3 cellular contexts compared by ENCODE assay signal in genomic region chrX:643911-644303, GRCh38.
TF ChIP-seq lines count a peak whose summit lies in the region.

No MANE protein-coding gene starts in this region.

TF ChIP-seq in SK-N-SH, 30 proteins besides CTCF, POLR2A, EP300 and RAD21 (continued from another document and continues in another):
- TF ChIP-seq, protein P1, sequence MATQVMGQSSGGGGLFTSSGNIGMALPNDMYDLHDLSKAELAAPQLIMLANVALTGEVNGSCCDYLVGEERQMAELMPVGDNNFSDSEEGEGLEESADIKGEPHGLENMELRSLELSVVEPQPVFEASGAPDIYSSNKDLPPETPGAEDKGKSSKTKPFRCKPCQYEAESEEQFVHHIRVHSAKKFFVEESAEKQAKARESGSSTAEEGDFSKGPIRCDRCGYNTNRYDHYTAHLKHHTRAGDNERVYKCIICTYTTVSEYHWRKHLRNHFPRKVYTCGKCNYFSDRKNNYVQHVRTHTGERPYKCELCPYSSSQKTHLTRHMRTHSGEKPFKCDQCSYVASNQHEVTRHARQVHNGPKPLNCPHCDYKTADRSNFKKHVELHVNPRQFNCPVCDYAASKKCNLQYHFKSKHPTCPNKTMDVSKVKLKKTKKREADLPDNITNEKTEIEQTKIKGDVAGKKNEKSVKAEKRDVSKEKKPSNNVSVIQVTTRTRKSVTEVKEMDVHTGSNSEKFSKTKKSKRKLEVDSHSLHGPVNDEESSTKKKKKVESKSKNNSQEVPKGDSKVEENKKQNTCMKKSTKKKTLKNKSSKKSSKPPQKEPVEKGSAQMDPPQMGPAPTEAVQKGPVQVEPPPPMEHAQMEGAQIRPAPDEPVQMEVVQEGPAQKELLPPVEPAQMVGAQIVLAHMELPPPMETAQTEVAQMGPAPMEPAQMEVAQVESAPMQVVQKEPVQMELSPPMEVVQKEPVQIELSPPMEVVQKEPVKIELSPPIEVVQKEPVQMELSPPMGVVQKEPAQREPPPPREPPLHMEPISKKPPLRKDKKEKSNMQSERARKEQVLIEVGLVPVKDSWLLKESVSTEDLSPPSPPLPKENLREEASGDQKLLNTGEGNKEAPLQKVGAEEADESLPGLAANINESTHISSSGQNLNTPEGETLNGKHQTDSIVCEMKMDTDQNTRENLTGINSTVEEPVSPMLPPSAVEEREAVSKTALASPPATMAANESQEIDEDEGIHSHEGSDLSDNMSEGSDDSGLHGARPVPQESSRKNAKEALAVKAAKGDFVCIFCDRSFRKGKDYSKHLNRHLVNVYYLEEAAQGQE (IDR thresholded peaks at IDR 0.05; ENCODE audit: low read depth, low read length), result no peak
- TF ChIP-seq TEAD4 (IDR thresholded peaks at IDR 0.05; ENCODE audit: borderline replicate concordance, insufficient read depth) (no peak), NFIC (IDR thresholded peaks at IDR 0.05; ENCODE audit: borderline replicate concordance) (no peak), FOXM1 (IDR thresholded peaks at IDR 0.05; ENCODE audit: low read depth) (no peak), IRF3 (IDR thresholded peaks at IDR 0.05; ENCODE audit: low read depth, low read length) (no peak), TCF12 (IDR thresholded peaks at IDR 0.05) (no peak), TAF1 (IDR thresholded peaks at IDR 0.05; ENCODE audit: borderline replicate concordance, low read depth, low read length) (no peak), FOXJ3 (CRISPR knock-in tag; IDR thresholded peaks at IDR 0.05) (no peak), GATA2 (CRISPR knock-in tag; IDR thresholded peaks at IDR 0.05) (no peak)
- TF ChIP-seq, protein P2, sequence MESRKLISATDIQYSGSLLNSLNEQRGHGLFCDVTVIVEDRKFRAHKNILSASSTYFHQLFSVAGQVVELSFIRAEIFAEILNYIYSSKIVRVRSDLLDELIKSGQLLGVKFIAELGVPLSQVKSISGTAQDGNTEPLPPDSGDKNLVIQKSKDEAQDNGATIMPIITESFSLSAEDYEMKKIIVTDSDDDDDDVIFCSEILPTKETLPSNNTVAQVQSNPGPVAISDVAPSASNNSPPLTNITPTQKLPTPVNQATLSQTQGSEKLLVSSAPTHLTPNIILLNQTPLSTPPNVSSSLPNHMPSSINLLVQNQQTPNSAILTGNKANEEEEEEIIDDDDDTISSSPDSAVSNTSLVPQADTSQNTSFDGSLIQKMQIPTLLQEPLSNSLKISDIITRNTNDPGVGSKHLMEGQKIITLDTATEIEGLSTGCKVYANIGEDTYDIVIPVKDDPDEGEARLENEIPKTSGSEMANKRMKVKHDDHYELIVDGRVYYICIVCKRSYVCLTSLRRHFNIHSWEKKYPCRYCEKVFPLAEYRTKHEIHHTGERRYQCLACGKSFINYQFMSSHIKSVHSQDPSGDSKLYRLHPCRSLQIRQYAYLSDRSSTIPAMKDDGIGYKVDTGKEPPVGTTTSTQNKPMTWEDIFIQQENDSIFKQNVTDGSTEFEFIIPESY (IDR thresholded peaks at IDR 0.05; ENCODE audit: borderline replicate concordance, low read depth), result no peak
- TF ChIP-seq, protein P3, sequence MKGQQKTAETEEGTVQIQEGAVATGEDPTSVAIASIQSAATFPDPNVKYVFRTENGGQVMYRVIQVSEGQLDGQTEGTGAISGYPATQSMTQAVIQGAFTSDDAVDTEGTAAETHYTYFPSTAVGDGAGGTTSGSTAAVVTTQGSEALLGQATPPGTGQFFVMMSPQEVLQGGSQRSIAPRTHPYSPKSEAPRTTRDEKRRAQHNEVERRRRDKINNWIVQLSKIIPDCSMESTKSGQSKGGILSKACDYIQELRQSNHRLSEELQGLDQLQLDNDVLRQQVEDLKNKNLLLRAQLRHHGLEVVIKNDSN (IDR thresholded peaks at IDR 0.05; ENCODE audit: borderline replicate concordance, low read depth), result no peak

TF ChIP-seq in SK-N-SH treated with all-trans-retinoic acid at 6 μM for 48 hours, 23 proteins besides CTCF, POLR2A, EP300 and RAD21 (continued from another document):
- TF ChIP-seq, protein P4, sequence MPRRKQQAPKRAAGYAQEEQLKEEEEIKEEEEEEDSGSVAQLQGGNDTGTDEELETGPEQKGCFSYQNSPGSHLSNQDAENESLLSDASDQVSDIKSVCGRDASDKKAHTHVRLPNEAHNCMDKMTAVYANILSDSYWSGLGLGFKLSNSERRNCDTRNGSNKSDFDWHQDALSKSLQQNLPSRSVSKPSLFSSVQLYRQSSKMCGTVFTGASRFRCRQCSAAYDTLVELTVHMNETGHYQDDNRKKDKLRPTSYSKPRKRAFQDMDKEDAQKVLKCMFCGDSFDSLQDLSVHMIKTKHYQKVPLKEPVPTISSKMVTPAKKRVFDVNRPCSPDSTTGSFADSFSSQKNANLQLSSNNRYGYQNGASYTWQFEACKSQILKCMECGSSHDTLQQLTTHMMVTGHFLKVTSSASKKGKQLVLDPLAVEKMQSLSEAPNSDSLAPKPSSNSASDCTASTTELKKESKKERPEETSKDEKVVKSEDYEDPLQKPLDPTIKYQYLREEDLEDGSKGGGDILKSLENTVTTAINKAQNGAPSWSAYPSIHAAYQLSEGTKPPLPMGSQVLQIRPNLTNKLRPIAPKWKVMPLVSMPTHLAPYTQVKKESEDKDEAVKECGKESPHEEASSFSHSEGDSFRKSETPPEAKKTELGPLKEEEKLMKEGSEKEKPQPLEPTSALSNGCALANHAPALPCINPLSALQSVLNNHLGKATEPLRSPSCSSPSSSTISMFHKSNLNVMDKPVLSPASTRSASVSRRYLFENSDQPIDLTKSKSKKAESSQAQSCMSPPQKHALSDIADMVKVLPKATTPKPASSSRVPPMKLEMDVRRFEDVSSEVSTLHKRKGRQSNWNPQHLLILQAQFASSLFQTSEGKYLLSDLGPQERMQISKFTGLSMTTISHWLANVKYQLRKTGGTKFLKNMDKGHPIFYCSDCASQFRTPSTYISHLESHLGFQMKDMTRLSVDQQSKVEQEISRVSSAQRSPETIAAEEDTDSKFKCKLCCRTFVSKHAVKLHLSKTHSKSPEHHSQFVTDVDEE (CRISPR knock-in tag; IDR thresholded peaks at IDR 0.05), result no peak
- no peak for TF ChIP-seq BACH2 (CRISPR knock-in tag; IDR thresholded peaks at IDR 0.05; ENCODE audit: borderline replicate concordance)
- TF ChIP-seq ZNF565 (CRISPR knock-in tag; conservative IDR thresholded peaks at IDR 0.05; ENCODE audit: low read depth), result no peak
- no peak for TF ChIP-seq ZC3H10 (CRISPR knock-in tag; IDR thresholded peaks at IDR 0.05)
- TF ChIP-seq, protein P5, sequence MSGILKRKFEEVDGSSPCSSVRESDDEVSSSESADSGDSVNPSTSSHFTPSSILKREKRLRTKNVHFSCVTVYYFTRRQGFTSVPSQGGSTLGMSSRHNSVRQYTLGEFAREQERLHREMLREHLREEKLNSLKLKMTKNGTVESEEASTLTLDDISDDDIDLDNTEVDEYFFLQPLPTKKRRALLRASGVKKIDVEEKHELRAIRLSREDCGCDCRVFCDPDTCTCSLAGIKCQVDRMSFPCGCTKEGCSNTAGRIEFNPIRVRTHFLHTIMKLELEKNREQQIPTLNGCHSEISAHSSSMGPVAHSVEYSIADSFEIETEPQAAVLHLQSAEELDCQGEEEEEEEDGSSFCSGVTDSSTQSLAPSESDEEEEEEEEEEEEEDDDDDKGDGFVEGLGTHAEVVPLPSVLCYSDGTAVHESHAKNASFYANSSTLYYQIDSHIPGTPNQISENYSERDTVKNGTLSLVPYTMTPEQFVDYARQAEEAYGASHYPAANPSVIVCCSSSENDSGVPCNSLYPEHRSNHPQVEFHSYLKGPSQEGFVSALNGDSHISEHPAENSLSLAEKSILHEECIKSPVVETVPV (CRISPR knock-in tag; IDR thresholded peaks at IDR 0.05), result no peak
- no peak for TF ChIP-seq ZNF8 (CRISPR knock-in tag; IDR thresholded peaks at IDR 0.05)
- no peak for TF ChIP-seq ZFP30 (CRISPR knock-in tag; IDR thresholded peaks at IDR 0.05)

TF ChIP-seq in WTC11, 78 proteins besides CTCF, POLR2A, EP300 and RAD21 (continued from another document):
- TF ChIP-seq, protein P6, sequence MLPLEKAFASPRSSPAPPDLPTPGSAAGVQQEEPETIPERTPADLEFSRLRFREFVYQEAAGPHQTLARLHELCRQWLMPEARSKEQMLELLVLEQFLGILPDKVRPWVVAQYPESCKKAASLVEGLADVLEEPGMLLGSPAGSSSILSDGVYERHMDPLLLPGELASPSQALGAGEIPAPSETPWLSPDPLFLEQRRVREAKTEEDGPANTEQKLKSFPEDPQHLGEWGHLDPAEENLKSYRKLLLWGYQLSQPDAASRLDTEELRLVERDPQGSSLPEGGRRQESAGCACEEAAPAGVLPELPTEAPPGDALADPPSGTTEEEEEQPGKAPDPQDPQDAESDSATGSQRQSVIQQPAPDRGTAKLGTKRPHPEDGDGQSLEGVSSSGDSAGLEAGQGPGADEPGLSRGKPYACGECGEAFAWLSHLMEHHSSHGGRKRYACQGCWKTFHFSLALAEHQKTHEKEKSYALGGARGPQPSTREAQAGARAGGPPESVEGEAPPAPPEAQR (CRISPR knock-in tag; IDR thresholded peaks at IDR 0.05), result no peak
- no peak for TF ChIP-seq NFATC4 (CRISPR knock-in tag; IDR thresholded peaks at IDR 0.05)
- TF ChIP-seq ATF6 (CRISPR knock-in tag; IDR thresholded peaks at IDR 0.05), result no peak
